In the genomic region with DNA sequence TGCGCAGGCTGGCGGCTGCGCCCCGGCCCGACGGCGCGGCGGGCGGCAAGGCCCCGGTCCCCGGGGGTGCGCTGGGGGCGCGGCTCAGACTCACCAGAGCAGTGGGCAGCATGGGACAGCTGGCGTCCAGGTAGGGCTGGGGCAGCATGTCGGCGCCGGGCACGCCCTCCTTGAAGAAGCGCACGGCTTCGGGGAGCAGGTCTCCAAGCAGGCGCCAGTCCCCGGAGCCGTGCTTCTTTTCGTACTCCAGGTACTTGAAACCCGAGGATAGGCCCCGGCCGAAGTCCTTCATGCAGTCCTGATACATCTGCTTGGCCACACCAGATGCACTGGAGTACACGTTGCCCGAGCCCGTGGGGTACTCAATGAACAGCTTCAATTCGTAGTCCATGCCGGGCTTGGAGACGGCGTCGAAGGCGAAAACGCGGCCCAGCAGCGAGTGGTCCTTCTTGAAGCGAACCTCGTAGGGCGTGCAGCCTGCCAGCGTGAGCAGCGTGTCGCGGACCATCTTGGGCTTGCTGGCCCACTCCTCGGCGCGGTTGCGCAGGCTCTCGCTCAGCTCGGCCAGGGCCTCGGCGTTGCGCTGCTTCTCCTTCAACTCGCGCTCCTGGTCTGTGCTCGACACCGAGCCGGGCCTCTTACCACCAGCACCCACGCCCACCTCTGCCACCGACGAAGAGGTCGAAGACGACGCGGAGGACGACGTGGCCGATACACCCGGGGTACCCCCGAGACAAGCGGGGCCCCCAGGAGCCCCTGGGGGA, we compare ENCODE assay signal across 8 cellular contexts. TPM values are rescaled to one million over a fixed set of nuclear protein-coding genes. Genes with fewer than 3 reads are reported as not detected.
DNase-seq lines count a peak whose midpoint lies in the region; ATAC-seq and TF ChIP-seq lines count a peak whose summit lies in the region.

No MANE protein-coding gene starts in this region.

- H3K79me2 ChIP-seq in DOHH2 (ENCODE audit: control insufficient read depth, low read length): peaks cover 17% of the 10 kb centered on the region

- H3K36me3 ChIP-seq in DOHH2 (ENCODE audit: control insufficient read depth, low read length) (peaks cover 13% of the 10 kb centered on the region), lower lobe of right lung (peaks cover 16% of the 10 kb centered on the region), tibial artery (peaks cover 0 to 14% (median 0%) of the 10 kb centered on the region in 3 donors)

- H3K4me1 ChIP-seq in DOHH2 (ENCODE audit: control insufficient read depth, low read length) (peaks cover 35% of the 10 kb centered on the region), lower lobe of right lung (peaks cover 71% of the 10 kb centered on the region), tibial artery (peaks cover 0 to 63% (median 48%) of the 10 kb centered on the region in 4 donors)

- peak overlapping the region; percentile 97; the same call in 1 of the 2 replicates for H3K4me2 ChIP-seq in DOHH2 (ENCODE audit: low read length)

- TF ChIP-seq CTCF in DOHH2 (IDR thresholded peaks at IDR 0.05; ENCODE audit: low read depth, low read length, poor library complexity, severe bottlenecking) (no peak), lower lobe of right lung (IDR thresholded peaks at IDR 0.05) (no peak), tibial artery (IDR thresholded peaks at IDR 0.05) (no peak)

- H4K20me1 ChIP-seq in DOHH2 (ENCODE audit: control insufficient read depth, insufficient read depth, low read depth, low read length): no peaks in the 10 kb centered on the region; the same call in 1 of the 2 replicates

- H3K27ac ChIP-seq in DOHH2 (ENCODE audit: low read depth, low read length) (no peak overlapping the region), caudate nucleus (ENCODE audit: low read depth, low read length) (peak overlapping the region; percentile 96), lower lobe of right lung (peak overlapping the region; percentile 100), tibial artery (peak overlapping the region; percentile 97 to 99)

- DNase-seq in NCI-H1105 treated with DMSO at 0.1 percent for 48 hours (lab: John Stamatoyannopoulos, UW) (peak; percentile 65), caudate nucleus (lab: John Stamatoyannopoulos, UW) (peak in 15 of 61 donors; percentile 7 to 64 (median 31)), lower lobe of right lung (peak; percentile 65), tibial artery (peak; percentile 42 to 79), amniotic stem cell (lab: John Stamatoyannopoulos, UW) (no peak)

- no peaks in the 10 kb centered on the region for H3K27me3 ChIP-seq in DOHH2 (ENCODE audit: control insufficient read depth, low read length)
- H3K27me3 ChIP-seq in lower lobe of right lung (ENCODE audit: low read depth): no peaks in the 10 kb centered on the region
- H3K27me3 ChIP-seq in tibial artery: no peaks in the 10 kb centered on the region

- H3K4me3 ChIP-seq in DOHH2 (ENCODE audit: low read length) (no peak overlapping the region), lower lobe of right lung (peak overlapping the region; percentile 81), tibial artery (peak overlapping the region; percentile 82 to 94)

- peaks cover 12% of the 10 kb centered on the region for H3F3A ChIP-seq in DOHH2 (ENCODE audit: control insufficient read depth, insufficient read depth)

- ATAC-seq in lower lobe of right lung (peak; percentile 4 to 5), GM18502 (IDR thresholded peaks at IDR 0.05; ENCODE audit: poor library complexity, unreplicated experiment) (no peak), GM18858 (IDR thresholded peaks at IDR 0.05; ENCODE audit: unreplicated experiment) (no peak)

- no peaks in the 10 kb centered on the region for H3K9me2 ChIP-seq in DOHH2 (replicated peaks; ENCODE audit: control insufficient read depth, low read length)

- intact Hi-C loops in lower lobe of right lung (cut with DNase I) (no loop called here), tibial artery (cut with DNase I; ENCODE audit: low total_unique reads) (loop anchor here (5.0 kb wide), 2 partner anchors 69 to 109 kb away; no protein-coding TSS in a partner anchor)

- no peaks in the 10 kb centered on the region for H3K9me3 ChIP-seq in DOHH2 (ENCODE audit: control insufficient read depth, insufficient read depth, low read length)
- no peaks in the 10 kb centered on the region for H3K9me3 ChIP-seq in lower lobe of right lung
- H3K9me3 ChIP-seq in tibial artery: no peaks in the 10 kb centered on the region

RNA-seq across cellular contexts. Expression of a gene that starts 2.2 kb away (rescaled TPM):
- 44.3 TPM for total RNA-seq in lower lobe of right lung

Comparison
In these comparisons a context has a peak if more than half of its experiments do, and no peak if none do; other contexts are left out.
1. ATAC-seq: peak in lower lobe of right lung (2 of 2); none in GM18502 (single experiment) and GM18858 (single experiment).